ENCODE assay signal across 8 cellular contexts in the genomic region with DNA sequence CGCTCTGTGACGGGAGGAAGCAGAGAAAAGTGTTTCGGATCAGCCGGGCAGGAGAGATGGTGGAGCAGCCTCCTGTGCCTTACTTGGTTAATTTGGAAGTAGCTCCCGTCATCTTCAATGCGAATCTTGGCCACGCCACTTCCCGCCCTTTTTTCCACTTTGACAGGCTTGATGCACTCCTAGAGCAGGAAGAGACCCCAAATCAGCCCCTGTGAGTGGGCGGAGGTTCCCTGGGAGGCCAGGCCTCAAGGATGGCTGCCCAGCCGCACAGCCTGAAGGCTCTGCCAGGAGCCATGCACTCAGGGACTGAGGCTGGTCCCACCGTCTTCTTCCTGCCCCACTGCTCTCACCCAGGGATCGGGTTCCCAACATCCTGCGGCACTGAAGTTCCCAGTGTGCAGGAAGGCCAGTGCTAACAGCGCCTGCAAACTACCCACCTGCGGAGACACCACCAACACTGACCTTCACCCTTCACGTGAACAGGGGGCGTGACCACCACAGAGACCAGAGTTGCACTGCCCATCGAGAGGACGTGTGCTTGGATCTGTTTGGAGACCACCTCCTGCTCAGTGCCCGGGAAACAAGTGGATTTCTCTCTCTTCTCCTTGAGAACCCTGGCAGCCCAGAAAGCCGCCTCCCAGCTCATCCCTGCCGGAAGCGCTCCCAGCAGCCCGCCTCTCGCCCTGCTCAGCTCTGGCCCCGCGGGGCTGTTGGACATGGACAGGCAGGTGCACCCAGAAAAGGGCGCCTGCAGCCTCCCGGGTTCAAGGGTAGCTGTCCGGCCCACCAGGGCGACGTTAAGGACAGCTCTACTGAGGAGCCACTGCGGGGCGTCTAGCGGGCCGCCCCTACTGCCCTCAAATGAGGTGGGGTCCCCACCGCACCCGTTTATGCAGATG. TPM values are rescaled to one million over a fixed set of nuclear protein-coding genes. Genes with fewer than 3 reads are reported as not detected.
DNase-seq lines count a peak whose midpoint lies in the region; ATAC-seq, FAIRE-seq and TF ChIP-seq lines count a peak whose summit lies in the region.

No MANE protein-coding gene starts in this region.

- FAIRE-seq in A549 (lab: Jason Lieb, UNC) = no peak

- peak overlapping the region; percentile 95 to 96 for H3K27ac ChIP-seq in A549
- H3K27ac ChIP-seq in caudate nucleus (ENCODE audit: low read depth, low read length) = peak overlapping the region; percentile 67

- TF ChIP-seq EP300 in A549 (IDR thresholded peaks at IDR 0.05) = no peak

- POLR2A ChIA-PET in A549 (lab: Yijun Ruan, JAX) = interaction anchor here (1.7 kb wide), 1 partner anchor 12 kb away, joined by 5 read pairs; no protein-coding TSS in a partner anchor

- no peak for TF ChIP-seq POLR2A in A549 (IDR thresholded peaks at IDR 0.05; ENCODE audit: low read length)

- no peaks in the 10 kb centered on the region for H3K9me3 ChIP-seq in A549
- no peaks in the 10 kb centered on the region for H3K9me3 ChIP-seq in mononuclear cell (ENCODE audit: low read depth, low read length)

- H3K4me1 ChIP-seq in A549 (peaks cover 6% of the 10 kb centered on the region; the same call in 2 of the 3 replicates), mononuclear cell (ENCODE audit: insufficient read depth, low read length) (peaks cover 19% of the 10 kb centered on the region)

- peak overlapping the region; percentile 99 for H3K4me2 ChIP-seq in A549

- H3K27me3 ChIP-seq in mononuclear cell (ENCODE audit: insufficient read depth, low read length) = no peaks in the 10 kb centered on the region

- CTCF ChIA-PET in A549 (lab: Yijun Ruan, JAX) = interaction anchor here (1.0 to 28.0 kb wide), 12 partner anchors 9 to 43 kb away, joined by 3 to 656 read pairs (median 8); a partner anchor contains a TSS

- H3K4me3 ChIP-seq in A549 = peak overlapping the region; percentile 96
- H3K4me3 ChIP-seq in Jurkat, Clone E6-1 (ENCODE audit: low read length) = peak overlapping the region; percentile 77
- peak overlapping the region; percentile 76 for H3K4me3 ChIP-seq in mononuclear cell (ENCODE audit: low read length)

- TF ChIP-seq RAD21 in A549 (conservative IDR thresholded peaks at IDR 0.05 in 1 of 2, IDR thresholded peaks at IDR 0.05 in 1 of 2) = no peak

- 58% methylated on average over 26 of the region's 38 CpGs for WGBS in A549 (ENCODE audit: missing lambda C conversion rate)

- no peak for DNase-seq in A549 (ENCODE audit: low read depth in 1 of 2, low spot score in 1 of 2)
- DNase-seq in Jurkat, Clone E6-1 (ENCODE audit: low read depth, low spot score) = no peak
- DNase-seq in caudate nucleus (lab: John Stamatoyannopoulos, UW) = no peak
- no peak for DNase-seq in AG08395 (ENCODE audit: low spot score)
- DNase-seq in epidermal melanocyte (ENCODE audit: insufficient read length, low spot score) = no peak

- ATAC-seq in A549 (peak in 1 of 2 experiments; percentile 24; a peak in 3 of 6 replicates), GM18511 (IDR thresholded peaks at IDR 0.05; ENCODE audit: unreplicated experiment) (no peak), HG02870 (IDR thresholded peaks at IDR 0.05; ENCODE audit: unreplicated experiment) (no peak)

- no peak for TF ChIP-seq CTCF in A549 (IDR thresholded peaks at IDR 0.05)

TF ChIP-seq in A549, 52 proteins besides CTCF, POLR2A, EP300 and RAD21:
- TF ChIP-seq CBX8 (IDR thresholded peaks at IDR 0.05) (no peak), MYC (IDR thresholded peaks at IDR 0.05; ENCODE audit: borderline replicate concordance, low read length) (no peak), ZNF302 (CRISPR knock-in tag; IDR thresholded peaks at IDR 0.05) (no peak), CBX2 (IDR thresholded peaks at IDR 0.05; ENCODE audit: borderline replicate concordance, low read depth) (no peak), HOXA7 (CRISPR knock-in tag; IDR thresholded peaks at IDR 0.05) (no peak), ZSCAN20 (CRISPR knock-in tag; IDR thresholded peaks at IDR 0.05) (no peak), PHF8 (IDR thresholded peaks at IDR 0.05; ENCODE audit: borderline replicate concordance, low read depth) (no peak), TFCP2L1 (CRISPR knock-in tag; IDR thresholded peaks at IDR 0.05) (no peak), HDAC2 (IDR thresholded peaks at IDR 0.05) (no peak), NR3C1 (IDR thresholded peaks at IDR 0.05) (no peak), NPAS2 (CRISPR knock-in tag; IDR thresholded peaks at IDR 0.05; ENCODE audit: borderline replicate concordance) (no peak)
- TF ChIP-seq, protein P1, sequence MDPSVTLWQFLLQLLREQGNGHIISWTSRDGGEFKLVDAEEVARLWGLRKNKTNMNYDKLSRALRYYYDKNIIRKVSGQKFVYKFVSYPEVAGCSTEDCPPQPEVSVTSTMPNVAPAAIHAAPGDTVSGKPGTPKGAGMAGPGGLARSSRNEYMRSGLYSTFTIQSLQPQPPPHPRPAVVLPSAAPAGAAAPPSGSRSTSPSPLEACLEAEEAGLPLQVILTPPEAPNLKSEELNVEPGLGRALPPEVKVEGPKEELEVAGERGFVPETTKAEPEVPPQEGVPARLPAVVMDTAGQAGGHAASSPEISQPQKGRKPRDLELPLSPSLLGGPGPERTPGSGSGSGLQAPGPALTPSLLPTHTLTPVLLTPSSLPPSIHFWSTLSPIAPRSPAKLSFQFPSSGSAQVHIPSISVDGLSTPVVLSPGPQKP (IDR thresholded peaks at IDR 0.05; ENCODE audit: low read depth, low read length) = no peak

RNA-seq across cellular contexts. Expression of a gene that starts 1.0 kb away (rescaled TPM):
- polyA plus RNA-seq in A549 (2011; rRNA removed) = 17.4 and 19.3 TPM in 2 replicates
- polyA plus RNA-seq in A549 (2012; cell fraction: cytosol; rRNA removed) = 21.3 and 25.7 TPM in 2 replicates
- polyA plus RNA-seq in A549 (2012; cell fraction: nucleus; rRNA removed) = 71.8 and 110 TPM in 2 replicates
- polyA plus RNA-seq in A549 (2017; fragmentation: RNase III; extraction: RNeasy Plus Mini Kit Qiagen cat#74134 plus additional on column Dnase treatment) = 20.9 to 24.6 TPM (median 23.0 TPM) in 3 replicates
- 27.8 and 29.0 TPM in 2 replicates for polyA minus RNA-seq in A549 (2011; rRNA and poly(A)+ RNA removed)
- 60.0 TPM for polyA plus RNA-seq in Jurkat, Clone E6-1 (2012; ENCODE audit: insufficient read depth, insufficient read length)
- total RNA-seq in mononuclear cell = 22.7 TPM

RNA-seq across cellular contexts. Expression of a gene that starts 12.9 kb away (rescaled TPM):
- polyA plus RNA-seq in A549 (2011; rRNA removed) = 3.5 and 4.4 TPM in 2 replicates
- polyA plus RNA-seq in A549 (2012; cell fraction: cytosol; rRNA removed) = 32.0 and 35.0 TPM in 2 replicates
- polyA plus RNA-seq in A549 (2012; cell fraction: nucleus; rRNA removed) = 62.2 and 86.3 TPM in 2 replicates
- 21.4 to 22.0 TPM (median 21.7 TPM) in 3 replicates for polyA plus RNA-seq in A549 (2017; fragmentation: RNase III; extraction: RNeasy Plus Mini Kit Qiagen cat#74134 plus additional on column Dnase treatment)
- 2.0 and 2.6 TPM in 2 replicates for polyA minus RNA-seq in A549 (2011; rRNA and poly(A)+ RNA removed)
- polyA plus RNA-seq in Jurkat, Clone E6-1 (2012; ENCODE audit: insufficient read depth, insufficient read length) = 48.0 TPM
- total RNA-seq in mononuclear cell = 4.6 TPM

RNA-seq across cellular contexts. Expression of a gene that starts 13.6 kb away (rescaled TPM):
- polyA plus RNA-seq in A549 (2011; rRNA removed) (1.1 and 1.7 TPM in 2 replicates), A549 (2017; fragmentation: RNase III; extraction: RNeasy Plus Mini Kit Qiagen cat#74134 plus additional on column Dnase treatment) (4.7 to 5.9 TPM (median 5.6 TPM) in 3 replicates)
- polyA plus RNA-seq in A549 (2012; cell fraction: cytosol; rRNA removed) = 7.3 and 9.7 TPM in 2 replicates
- polyA plus RNA-seq in A549 (2012; cell fraction: nucleus; rRNA removed) = 72.7 and 90.6 TPM in 2 replicates
- polyA minus RNA-seq in A549 (2011; rRNA and poly(A)+ RNA removed) = 0.49 and 0.74 TPM in 2 replicates
- 8.5 TPM for polyA plus RNA-seq in Jurkat, Clone E6-1 (2012; ENCODE audit: insufficient read depth, insufficient read length)
- 1.0 TPM for total RNA-seq in mononuclear cell

RNA-seq across cellular contexts. Expression of a gene that starts 18.9 kb away (rescaled TPM):
- 10.9 and 11.9 TPM in 2 replicates for polyA plus RNA-seq in A549 (2011; rRNA removed)
- polyA plus RNA-seq in A549 (2012; cell fraction: cytosol; rRNA removed) = 79.6 and 99.7 TPM in 2 replicates
- polyA plus RNA-seq in A549 (2012; cell fraction: nucleus; rRNA removed) = 161 and 226 TPM in 2 replicates
- polyA plus RNA-seq in A549 (2017; fragmentation: RNase III; extraction: RNeasy Plus Mini Kit Qiagen cat#74134 plus additional on column Dnase treatment) = 49.2 to 55.8 TPM (median 55.2 TPM) in 3 replicates
- 2.6 and 3.7 TPM in 2 replicates for polyA minus RNA-seq in A549 (2011; rRNA and poly(A)+ RNA removed)
- polyA plus RNA-seq in Jurkat, Clone E6-1 (2012; ENCODE audit: insufficient read depth, insufficient read length) = 47.5 TPM
- total RNA-seq in mononuclear cell = 5.8 TPM

RNA-seq across cellular contexts. Expression of a gene that starts 20.7 kb away (rescaled TPM):
- polyA plus RNA-seq in A549 (2011; rRNA removed) (1.8 and 2.4 TPM in 2 replicates), A549 (2017; fragmentation: RNase III; extraction: RNeasy Plus Mini Kit Qiagen cat#74134 plus additional on column Dnase treatment) (2.7 to 3.6 TPM (median 3.1 TPM) in 3 replicates)
- polyA plus RNA-seq in A549 (2012; cell fraction: cytosol; rRNA removed) = 2.9 and 3.4 TPM in 2 replicates
- polyA plus RNA-seq in A549 (2012; cell fraction: nucleus; rRNA removed) = 14.2 and 16.0 TPM in 2 replicates
- polyA minus RNA-seq in A549 (2011; rRNA and poly(A)+ RNA removed) = 0.58 and 0.78 TPM in 2 replicates
- not detected for polyA plus RNA-seq in Jurkat, Clone E6-1 (2012; ENCODE audit: insufficient read depth, insufficient read length)
- 0.21 TPM for total RNA-seq in mononuclear cell
